In genomic region chr14:20881228-20881627, GRCh38 we compare ENCODE assay signal across 11 cellular contexts. TPM values are rescaled to one million over a fixed set of nuclear protein-coding genes. Genes with fewer than 3 reads are reported as not detected.
"Had no signal": no experiment of that assay in that cellular context is flagged by ENCODE, and none has a peak within 500 bp of the region (broad histone marks: within the 10 kb centered on the region; RNA-seq: fewer than 3 reads in every experiment).

No MANE protein-coding gene starts in this region.

RNA-seq across cellular contexts. Expression of gene RNASE3, which starts 10.0 kb away (rescaled TPM):
- total RNA-seq: activated B cell treated with CpG ODN at 0.5 μM for 24 hours, bronchial epithelial cell, chondrocyte, dermis blood vessel endothelial cell, esophagus squamous epithelium, heart right ventricle, lower leg skin, omental fat pad, progenitor cell of endocrine pancreas, vagina had no signal
- polyA plus RNA-seq: neural cell had no signal
